Comparison of ENCODE assay signal across 32 cellular contexts in genomic region chr17:36617773-36618172, GRCh38.
"Had no signal": no experiment of that assay in that cellular context is flagged by ENCODE, and none has a peak within 500 bp of the region (broad histone marks: within the 10 kb centered on the region; RNA-seq: fewer than 3 reads in every experiment).

No MANE protein-coding gene starts in this region.

- ATAC-seq: naive thymus-derived CD8-positive, alpha-beta T cell; right cardiac atrium; sciatic nerve; stimulated activated memory B cell treated with anti-CD40 and anti-IgM and Interleukin-4, amounts not matched to agents 10 μg/mL and 1 μg/mL and 100 μg/mL, for 72 hours; stimulated activated naive CD8-positive, alpha-beta T cell treated with anti-CD3 and anti-CD28 coated beads, Interleukin-15, amount 100 ng/mL, for 72 hours; stimulated activated naive CD8-positive, alpha-beta T cell treated with anti-CD3 and anti-CD28 coated beads, Interleukin-15, Interleukin-2, amounts not matched to agents 100 U/mL and 50 U/mL, for 24 hours; upper lobe of right lung had no signal

- H3K36me3 ChIP-seq: ovary, prostate gland, spleen, suprapubic skin, tibial artery, transverse colon, upper lobe of right lung, vagina had no signal

- DNase-seq: naive B cell; naive thymus-derived CD8-positive, alpha-beta T cell; nephron progenitor cell; occipital lobe; ovary; posterior cingulate gyrus; right cardiac atrium; spleen; stimulated activated CD4-positive, alpha-beta T cell treated with anti-CD3 and anti-CD28 coated beads, Interleukin-12 subunit alpha, Interleukin-12 subunit beta, amount 100 ng/mL, for 4 hours; stimulated activated CD4-positive, alpha-beta T cell treated with anti-CD3 and anti-CD28 coated beads, Interleukin-1b, Interleukin-23, amount 100 ng/mL, for 48 hours; stimulated activated CD4-positive, alpha-beta T cell treated with anti-CD3 and anti-CD28 coated beads, Interleukin-4, amount 100 ng/mL, for 1 hour; stimulated activated CD4-positive, alpha-beta T cell treated with anti-CD3 and anti-CD28 coated beads, Interleukin-4, amount 100 ng/mL, for 4 hours; stimulated activated CD8-positive, alpha-beta memory T cell treated with anti-CD3 and anti-CD28 coated beads, Interleukin-4, amount 100 ng/mL, for 48 hours; stimulated activated naive CD4-positive, alpha-beta T cell; stimulated activated naive CD8-positive, alpha-beta T cell treated with anti-CD3 and anti-CD28 coated beads, Interleukin-15, amount 100 ng/mL, for 72 hours; stimulated activated naive CD8-positive, alpha-beta T cell treated with anti-CD3 and anti-CD28 coated beads, Interleukin-15, Interleukin-2, amounts not matched to agents 100 U/mL and 50 U/mL, for 24 hours; substantia nigra; testis; tibial artery; transverse colon; upper lobe of right lung had no signal

- H3K4me3 Mint-ChIP-seq: naive B cell; naive thymus-derived CD8-positive, alpha-beta T cell; natural killer cell treated with Interleukin-12 subunit alpha and Interleukin-12 subunit beta and Interleukin-15 and Interleukin-18, amount 100 ng/mL, for 72 hours; nephron progenitor cell; neural crest cell; stimulated activated memory B cell treated with anti-CD40 and anti-IgM and Interleukin-4, amounts not matched to agents 10 μg/mL and 1 μg/mL and 100 μg/mL, for 72 hours; stimulated activated naive CD8-positive, alpha-beta T cell treated with anti-CD3 and anti-CD28 coated beads, Interleukin-15, amount 100 ng/mL, for 72 hours; type B pancreatic cell had no signal

- H3K9ac ChIP-seq: parathyroid adenoma had no signal

- H3K36me3 Mint-ChIP-seq: naive B cell; naive thymus-derived CD8-positive, alpha-beta T cell; natural killer cell treated with Interleukin-12 subunit alpha and Interleukin-12 subunit beta and Interleukin-15 and Interleukin-18, amount 100 ng/mL, for 72 hours; type B pancreatic cell had no signal

- H3K27me3 ChIP-seq: ovary, suprapubic skin, testis, vagina had no signal

- H3K4me1 ChIP-seq: parathyroid adenoma, prostate gland, spleen, suprapubic skin, testis, tibial artery, transverse colon, upper lobe of right lung, vagina had no signal

- H3K9me3 ChIP-seq: ovary, prostate gland, spleen, suprapubic skin, testis, tibial artery, transverse colon, upper lobe of right lung, vagina had no signal

- H3K9me3 Mint-ChIP-seq: naive B cell; naive thymus-derived CD8-positive, alpha-beta T cell; natural killer cell treated with Interleukin-12 subunit alpha and Interleukin-12 subunit beta and Interleukin-15 and Interleukin-18, amount 100 ng/mL, for 72 hours; nephron progenitor cell; neural crest cell; stimulated activated memory B cell treated with anti-CD40 and anti-IgM and Interleukin-4, amounts not matched to agents 10 μg/mL and 1 μg/mL and 100 μg/mL, for 72 hours; stimulated activated naive CD8-positive, alpha-beta T cell treated with anti-CD3 and anti-CD28 coated beads, Interleukin-15, amount 100 ng/mL, for 72 hours; type B pancreatic cell had no signal

- H3K27ac ChIP-seq: ovary, parathyroid adenoma, prostate gland, skin epidermis, spleen, suprapubic skin, testis, tibial artery, transverse colon, upper lobe of right lung, vagina had no signal

- H3K27me3 Mint-ChIP-seq: naive thymus-derived CD8-positive, alpha-beta T cell; stimulated activated naive CD8-positive, alpha-beta T cell treated with anti-CD3 and anti-CD28 coated beads, Interleukin-15, amount 100 ng/mL, for 72 hours had no signal

- H3K4me1 Mint-ChIP-seq: neural crest cell; stimulated activated memory B cell treated with anti-CD40 and anti-IgM and Interleukin-4, amounts not matched to agents 10 μg/mL and 1 μg/mL and 100 μg/mL, for 72 hours had no signal

- H3K4me3 ChIP-seq: ovary, prostate gland, skin epidermis, smooth muscle cell, spleen, suprapubic skin, testis, tibial artery, transverse colon, upper lobe of right lung, vagina had no signal

- H3K27ac Mint-ChIP-seq: naive thymus-derived CD8-positive, alpha-beta T cell; natural killer cell treated with Interleukin-12 subunit alpha and Interleukin-12 subunit beta and Interleukin-15 and Interleukin-18, amount 100 ng/mL, for 72 hours; nephron progenitor cell; stimulated activated memory B cell treated with anti-CD40 and anti-IgM and Interleukin-4, amounts not matched to agents 10 μg/mL and 1 μg/mL and 100 μg/mL, for 72 hours; stimulated activated naive CD8-positive, alpha-beta T cell treated with anti-CD3 and anti-CD28 coated beads, Interleukin-15, amount 100 ng/mL, for 72 hours; type B pancreatic cell had no signal
